In genomic region chr2:131092409-131093065, GRCh38 we compare ENCODE assay signal across 8 cellular contexts. TPM values are rescaled to one million over a fixed set of nuclear protein-coding genes. Genes with fewer than 3 reads are reported as not detected.
DNase-seq lines count a peak whose midpoint lies in the region; ATAC-seq, FAIRE-seq and TF ChIP-seq lines count a peak whose summit lies in the region.

No MANE protein-coding gene starts in this region.

- intact Hi-C loops in GM12878 (cut with micrococcal nuclease; ENCODE audit: unreplicated experiment): loop anchor here (10.0 kb wide), 1 partner anchor 402 kb away; the partner anchor contains the start of gene MZT2A
- intact Hi-C loops in upper lobe of right lung (cut with DNase I): no loop called here

- DNase-seq in BJ (ENCODE audit: low read depth): no peak
- no peak for DNase-seq in Karpas-422
- DNase-seq in GM12878 (ENCODE audit: low read depth, low spot score): no peak
- DNase-seq in lung (ENCODE audit: low spot score): no peak
- no peak for DNase-seq in upper lobe of right lung
- DNase-seq in stimulated activated CD4-positive, alpha-beta T cell treated with anti-CD3 and anti-CD28 coated beads, Interleukin-1b, Interleukin-23, amount 100 ng/mL, for 48 hours: no peak
- DNase-seq in effector CD8-positive, alpha-beta T cell (lab: John Stamatoyannopoulos, UW): no peak
- no peak for DNase-seq in stimulated activated CD4-positive, alpha-beta T cell treated with anti-CD3 and anti-CD28 coated beads, Interleukin-4, amount 100 ng/mL, for 1 hour

- no TSS peak for BruUV-seq in GM12878 (replicated peaks; lab: Mats Ljungman, UMichigan)

- peaks cover 17% of the 10 kb centered on the region for H3K4me1 ChIP-seq in Karpas-422 (ENCODE audit: low read length)
- peaks cover 3% of the 10 kb centered on the region; the same call in 1 of the 2 replicates for H3K4me1 ChIP-seq in GM12878 (ENCODE audit: control insufficient read depth, insufficient read depth, low read length)
- H3K4me1 ChIP-seq in lung (ENCODE audit: control insufficient read depth in 2 of 2, insufficient read depth in 2 of 2, low read length in 2 of 2): peaks cover 3 to 6% of the 10 kb centered on the region in 2 donors
- H3K4me1 ChIP-seq in upper lobe of right lung: peaks cover 22% of the 10 kb centered on the region

- H3K27ac ChIP-seq in Karpas-422 (ENCODE audit: low read length) (peak overlapping the region; percentile 52), GM12878 (ENCODE audit: control insufficient read depth, insufficient read depth) (peak overlapping the region; percentile 89), lung (ENCODE audit: low read depth in 1 of 2, low read length in 1 of 2) (peak overlapping the region; percentile 99), upper lobe of right lung (peak overlapping the region; percentile 89)

- peaks cover 54% of the 10 kb centered on the region for H3K79me2 ChIP-seq in Karpas-422 (ENCODE audit: low read length)
- H3K79me2 ChIP-seq in GM12878 (ENCODE audit: control insufficient read depth, insufficient read depth, low read length): peaks cover 49% of the 10 kb centered on the region

- H2AFZ ChIP-seq in Karpas-422 (ENCODE audit: low read length): no peak overlapping the region
- no peak overlapping the region for H2AFZ ChIP-seq in GM12878 (ENCODE audit: control insufficient read depth, low read depth, low read length)

- no peaks in the 10 kb centered on the region for H3K9me2 ChIP-seq in Karpas-422 (replicated peaks; ENCODE audit: insufficient read depth, low read length)

- FAIRE-seq in GM12878 (lab: Jason Lieb, UNC): peak; percentile 7

- in situ Hi-C loops in GM12878 (cut with MboI): no loop called here

- no peak for TF ChIP-seq RAD21 in GM12878 (IDR thresholded peaks at IDR 0.05; ENCODE audit: insufficient read depth, low read depth, low read length)

- no peaks in the 10 kb centered on the region for H3K27me3 ChIP-seq in BJ (ENCODE audit: control insufficient read depth, insufficient read depth, low read length)
- H3K27me3 ChIP-seq in Karpas-422 (ENCODE audit: low read length): no peaks in the 10 kb centered on the region
- H3K27me3 ChIP-seq in GM12878 (replicated peaks in 1 of 2; ENCODE audit: control insufficient read depth in 2 of 2, insufficient read depth in 2 of 2, low read length in 1 of 2): no peaks in the 10 kb centered on the region
- H3K27me3 ChIP-seq in lung (ENCODE audit: control insufficient read depth, insufficient read depth): no peaks in the 10 kb centered on the region
- H3K27me3 ChIP-seq in upper lobe of right lung: no peaks in the 10 kb centered on the region

- H3K4me2 ChIP-seq in Karpas-422 (ENCODE audit: low read depth, low read length, poor library complexity, severe bottlenecking) (peak overlapping the region; percentile 98), GM12878 (ENCODE audit: control insufficient read depth, insufficient read depth) (peak overlapping the region; percentile 76)

- SMC1A ChIA-PET in GM12878 (lab: Charles Lee; ENCODE audit: uncharacterized antibody, unreplicated experiment): interaction anchor here (0.7 to 5.2 kb wide), 5 partner anchors 8 to 20 kb away, joined by 3 to 34 read pairs (median 4); partner anchors contain the start of gene PLEKHB2

- H3K36me3 ChIP-seq in BJ (ENCODE audit: control insufficient read depth, insufficient read depth, low read length) (peaks cover 3% of the 10 kb centered on the region), Karpas-422 (ENCODE audit: insufficient read depth, low read length) (peaks cover 20% of the 10 kb centered on the region), GM12878 (ENCODE audit: control insufficient read depth in 2 of 2, insufficient read depth in 2 of 2, low read length in 1 of 2) (peaks cover 0 to 3% of the 10 kb centered on the region in 2 experiments; a peak in 1 of 4 replicates), lung (ENCODE audit: control insufficient read depth in 2 of 2, insufficient read depth in 2 of 2, low read length in 2 of 2) (peaks cover 7 to 8% of the 10 kb centered on the region in 2 donors), upper lobe of right lung (peaks cover 16% of the 10 kb centered on the region)

- no peak for TF ChIP-seq EP300 in GM12878 (IDR thresholded peaks at IDR 0.05; ENCODE audit: borderline replicate concordance in 1 of 2, control insufficient read depth in 1 of 2, low read depth in 2 of 2, low read length in 2 of 2)

- POLR2A ChIA-PET in BJ (lab: Charles Lee) (no interaction called here), GM12878 (lab: Charles Lee) (interaction anchor here (0.7 to 2.5 kb wide), 3 partner anchors 12 to 20 kb away, joined by 4 to 45 read pairs (median 4); partner anchors contain the start of gene PLEKHB2)

- peaks cover 23% of the 10 kb centered on the region; the same call in 1 of the 2 replicates for H4K20me1 ChIP-seq in Karpas-422 (ENCODE audit: insufficient read depth, low read depth, low read length)
- no peaks in the 10 kb centered on the region for H4K20me1 ChIP-seq in GM12878 (ENCODE audit: control insufficient read depth, insufficient read depth)

- H3K4me3 ChIP-seq in BJ (ENCODE audit: low read depth, low read length) (peak overlapping the region; percentile 63), Karpas-422 (ENCODE audit: low read length) (peak overlapping the region; percentile 95), GM12878 (peak overlapping the region; percentile 90), lung (peak overlapping the region; percentile 96), upper lobe of right lung (peak overlapping the region; percentile 67)

- CTCF ChIA-PET in BJ (lab: Yijun Ruan, JAX) (no interaction called here), GM12878 (lab: Yijun Ruan, JAX) (interaction anchor here (0.7 to 3.9 kb wide), 4 partner anchors 8 to 298 kb away, joined by 3 to 31 read pairs (median 4); partner anchors contain the start of gene PLEKHB2)

- no peaks in the 10 kb centered on the region for H3K9me3 ChIP-seq in Karpas-422 (ENCODE audit: low read length)
- H3K9me3 ChIP-seq in GM12878 (replicated peaks; ENCODE audit: control insufficient read depth, insufficient read depth, low read length): no peaks in the 10 kb centered on the region
- no peaks in the 10 kb centered on the region for H3K9me3 ChIP-seq in lung (ENCODE audit: control insufficient read depth in 2 of 2, insufficient read depth in 1 of 2, low read length in 1 of 2)
- no peaks in the 10 kb centered on the region for H3K9me3 ChIP-seq in upper lobe of right lung

- RAD21 ChIA-PET in GM12878 (lab: Charles Lee; ENCODE audit: unreplicated experiment): interaction anchor here (2.7 kb wide), 1 partner anchor 12 kb away, joined by 18 read pairs; the partner anchor contains the start of gene PLEKHB2

- H3K9ac ChIP-seq in Karpas-422 (ENCODE audit: low read length) (peak overlapping the region; percentile 81), GM12878 (ENCODE audit: control insufficient read depth, insufficient read depth, low read length) (peak overlapping the region; percentile 85)

- ATAC-seq in GM12878: no peak
- ATAC-seq in lung (ENCODE audit: insufficient read depth, low FRiP score): no peak
- ATAC-seq in upper lobe of right lung: no peak

- under 1% methylated on average over 29 of the region's 36 CpGs for WGBS in GM12878 (ENCODE audit: insufficient coverage, insufficient replicate concordance, low lambda C conversion rate, missing lambda C conversion rate)
- WGBS in lung, 2 donors: 1 to 2% methylated on average over 36 of the region's 36 CpGs

- TF ChIP-seq POLR2A in GM12878 (IDR thresholded peaks at IDR 0.05; ENCODE audit: low read depth, low read length): no peak

- TF ChIP-seq CTCF in BJ (IDR thresholded peaks at IDR 0.05; ENCODE audit: insufficient read depth, low read depth, low read length) (no peak), GM12878 (IDR thresholded peaks at IDR 0.05 in 2 of 3, conservative IDR thresholded peaks at IDR 0.05 in 1 of 3; ENCODE audit: control insufficient read depth in 2 of 3, extremely low read depth in 1 of 3, insufficient read depth in 1 of 3, low read depth in 3 of 3, low read length in 3 of 3) (no peak), lung (IDR thresholded peaks at IDR 0.05; ENCODE audit: control extremely low read depth, extremely low read depth) (no peak), upper lobe of right lung (IDR thresholded peaks at IDR 0.05) (no peak)

RNA-seq across cellular contexts. Expression of gene FAM168B, which starts 0.7 kb away (rescaled TPM):
- polyA plus RNA-seq in BJ (2011; rRNA removed) (62.9 and 85.6 TPM in 2 replicates), GM12878 (2011; rRNA removed) (39.5 and 66.9 TPM in 2 replicates), GM12878 (2014; fragmentation: Illumina TruSeq; extraction: Trizol) (41.9 and 47.1 TPM in 2 replicates), GM12878 (2014; fragmentation: Nextera tagmentation; extraction: Ambion mirVana) (1 to 10 TPM; 3.5 to 4.1 TPM), GM12878 (2014; rRNA removed) (65.7 and 68.4 TPM in 2 replicates), GM12878 (2016; fragmentation: Nextera tagmentation; extraction: Ambion mirVana) (10 to 100 TPM; 43.9 to 44.7 TPM), lung (10 to 100 TPM; 20.4 to 43.8 TPM)
- polyA minus RNA-seq in BJ (2011; rRNA and poly(A)+ RNA removed): 75.1 and 116 TPM in 2 replicates
- 43.2 and 62.7 TPM in 2 replicates for total RNA-seq in Karpas-422 (2014; rRNA removed; shearing (Covaris generic); ENCODE audit: low replicate concordance)
- 24.0 and 28.2 TPM in 2 replicates for total RNA-seq in GM12878 (2013; cell fraction: nucleolus; rRNA removed)
- total RNA-seq in GM12878 (2014; rRNA removed) (64.3 and 74.2 TPM in 2 replicates), GM12878 (2014; rRNA removed; fragmentation: Illumina TruSeq; extraction: Trizol) (32.3 and 34.7 TPM in 2 replicates), GM12878 (2021) (77.3 and 77.9 TPM in 2 replicates), lung (10 to 100 TPM; 36.4 to 79.7 TPM), upper lobe of right lung (77.8 TPM)
- 33.6 TPM for polyA plus RNA-seq in GM12878 (2011; ENCODE audit: low read depth)
- 97.6 and 110 TPM in 2 replicates for polyA plus RNA-seq in GM12878 (2011; cell fraction: cytosol; rRNA removed)
- 76.0 and 88.2 TPM in 2 replicates for polyA plus RNA-seq in GM12878 (2011; cell fraction: nucleus; rRNA removed)
- polyA plus RNA-seq in GM12878 (2012): 48.4 and 48.8 TPM in 2 replicates
- polyA minus RNA-seq in GM12878 (2011; rRNA and poly(A)+ RNA removed): 61.9 and 73.3 TPM in 2 replicates
- 28.1 and 30.7 TPM in 2 replicates for polyA minus RNA-seq in GM12878 (2011; cell fraction: cytosol; rRNA and poly(A)+ RNA removed)
- 12.6 and 21.0 TPM in 2 replicates for polyA minus RNA-seq in GM12878 (2011; cell fraction: nucleus; rRNA and poly(A)+ RNA removed)

RNA-seq across cellular contexts. Expression of gene PLEKHB2, which starts 12.6 kb away (rescaled TPM):
- polyA plus RNA-seq in BJ (2011; rRNA removed) (71.3 and 83.2 TPM in 2 replicates), GM12878 (2011; rRNA removed) (55.6 and 60.3 TPM in 2 replicates), GM12878 (2014; fragmentation: Illumina TruSeq; extraction: Trizol) (22.7 and 26.1 TPM in 2 replicates), GM12878 (2014; fragmentation: Nextera tagmentation; extraction: Ambion mirVana) (10 to 100 TPM; 12.3 to 16.4 TPM), GM12878 (2014; rRNA removed) (26.8 and 27.5 TPM in 2 replicates), GM12878 (2016; fragmentation: Nextera tagmentation; extraction: Ambion mirVana) (10 to 100 TPM; 33.2 to 34.9 TPM), lung (10 to 100 TPM; 23.4 to 84.7 TPM)
- polyA minus RNA-seq in BJ (2011; rRNA and poly(A)+ RNA removed): 64.7 and 87.8 TPM in 2 replicates
- total RNA-seq in Karpas-422 (2014; rRNA removed; shearing (Covaris generic); ENCODE audit: low replicate concordance): 55.0 and 74.4 TPM in 2 replicates
- total RNA-seq in GM12878 (2013; cell fraction: nucleolus; rRNA removed): 59.8 and 65.8 TPM in 2 replicates
- total RNA-seq in GM12878 (2014; rRNA removed) (26.4 and 31.9 TPM in 2 replicates), GM12878 (2014; rRNA removed; fragmentation: Illumina TruSeq; extraction: Trizol) (18.2 and 19.9 TPM in 2 replicates), GM12878 (2021) (24.9 and 25.0 TPM in 2 replicates), lung (10 to 100 TPM; 66.0 to 93.6 TPM), upper lobe of right lung (73.9 TPM)
- polyA plus RNA-seq in GM12878 (2011; ENCODE audit: low read depth): 15.4 TPM
- polyA plus RNA-seq in GM12878 (2011; cell fraction: cytosol; rRNA removed): 53.1 and 58.9 TPM in 2 replicates
- polyA plus RNA-seq in GM12878 (2011; cell fraction: nucleus; rRNA removed): 26.3 and 38.6 TPM in 2 replicates
- 19.4 and 24.8 TPM in 2 replicates for polyA plus RNA-seq in GM12878 (2012)
- polyA minus RNA-seq in GM12878 (2011; rRNA and poly(A)+ RNA removed): 55.1 and 89.8 TPM in 2 replicates
- 21.6 and 24.7 TPM in 2 replicates for polyA minus RNA-seq in GM12878 (2011; cell fraction: cytosol; rRNA and poly(A)+ RNA removed)
- polyA minus RNA-seq in GM12878 (2011; cell fraction: nucleus; rRNA and poly(A)+ RNA removed): 15.0 and 25.9 TPM in 2 replicates
